Comparison of ENCODE assay signal across 18 cellular contexts in genomic region chr2:37098416-37099118, GRCh38.
"Had no signal": no experiment of that assay in that cellular context is flagged by ENCODE, and none has a peak within 500 bp of the region (broad histone marks: within the 10 kb centered on the region; RNA-seq: fewer than 3 reads in every experiment).

No MANE protein-coding gene starts in this region.

- DNase-seq: activated CD4-positive, alpha-beta T cell treated with anti-CD3 and anti-CD28 coated beads, Interleukin-2, amount 10 ng/mL, durations not matched to agents 7 days and 5 days; activated CD4-positive, CD25-positive, alpha-beta regulatory T cell treated with anti-CD3 and anti-CD28 coated beads, Interleukin-2, amount 50 U/mL, for 72 hours; activated CD8-positive, alpha-beta T cell treated with anti-CD3 and anti-CD28 coated beads for 36 hours; activated naive CD8-positive, alpha-beta T cell treated with anti-CD3 and anti-CD28 coated beads for 36 hours; activated T-cell treated with anti-CD3 and anti-CD28 coated beads, Interleukin-2, amount 50 U/mL, for 1 hour; effector CD4-positive, alpha-beta T cell; erythroblast; foreskin fibroblast; immature natural killer cell; left lung; natural killer cell; sigmoid colon; spleen; stimulated activated CD4-positive, alpha-beta T cell treated with anti-CD3 and anti-CD28 coated beads, Interleukin-4, amount 100 ng/mL, for 24 hours; stimulated activated naive CD4-positive, alpha-beta T cell treated with Interleukin-2 at 50 U/mL for 16 hours; upper lobe of right lung had no signal

- H3K27me3 ChIP-seq: left lung, sigmoid colon, spleen, upper lobe of right lung had no signal

- H3K4me3 ChIP-seq: left lung, lung, sigmoid colon, spleen, upper lobe of right lung had no signal

- H3K9me3 ChIP-seq: left lung, sigmoid colon, spleen, upper lobe of right lung had no signal

- H3K9me3 Mint-ChIP-seq: activated CD4-positive, alpha-beta T cell treated with anti-CD3 and anti-CD28 coated beads, Interleukin-2, amount 10 ng/mL, durations not matched to agents 7 days and 5 days; activated CD8-positive, alpha-beta T cell treated with anti-CD3 and anti-CD28 coated beads for 36 hours; activated naive CD8-positive, alpha-beta T cell treated with anti-CD3 and anti-CD28 coated beads for 36 hours; activated T-helper 17 cell treated with anti-CD3 and anti-CD28 coated beads, Interleukin-2, amount 50 U/mL, for 72 hours; immature natural killer cell; natural killer cell had no signal

- H3K4me3 Mint-ChIP-seq: activated CD4-positive, alpha-beta T cell treated with anti-CD3 and anti-CD28 coated beads, Interleukin-2, amount 10 ng/mL, durations not matched to agents 7 days and 5 days; activated CD8-positive, alpha-beta T cell treated with anti-CD3 and anti-CD28 coated beads for 36 hours; activated naive CD8-positive, alpha-beta T cell treated with anti-CD3 and anti-CD28 coated beads for 36 hours; activated T-helper 17 cell treated with anti-CD3 and anti-CD28 coated beads, Interleukin-2, amount 50 U/mL, for 72 hours; immature natural killer cell; natural killer cell had no signal

- H3K27ac Mint-ChIP-seq: activated CD4-positive, alpha-beta T cell treated with anti-CD3 and anti-CD28 coated beads, Interleukin-2, amount 10 ng/mL, durations not matched to agents 7 days and 5 days; activated T-helper 17 cell treated with anti-CD3 and anti-CD28 coated beads, Interleukin-2, amount 50 U/mL, for 72 hours had no signal

- H3K27me3 Mint-ChIP-seq: activated CD4-positive, alpha-beta T cell treated with anti-CD3 and anti-CD28 coated beads, Interleukin-2, amount 10 ng/mL, durations not matched to agents 7 days and 5 days; activated CD8-positive, alpha-beta T cell treated with anti-CD3 and anti-CD28 coated beads for 36 hours; activated naive CD8-positive, alpha-beta T cell treated with anti-CD3 and anti-CD28 coated beads for 36 hours; activated T-helper 17 cell treated with anti-CD3 and anti-CD28 coated beads, Interleukin-2, amount 50 U/mL, for 72 hours had no signal

- H3K4me1 ChIP-seq: left lung, sigmoid colon, spleen, upper lobe of right lung had no signal

- H3K4me1 Mint-ChIP-seq: activated CD4-positive, alpha-beta T cell treated with anti-CD3 and anti-CD28 coated beads, Interleukin-2, amount 10 ng/mL, durations not matched to agents 7 days and 5 days; activated naive CD8-positive, alpha-beta T cell treated with anti-CD3 and anti-CD28 coated beads for 36 hours; activated T-helper 17 cell treated with anti-CD3 and anti-CD28 coated beads, Interleukin-2, amount 50 U/mL, for 72 hours; immature natural killer cell had no signal

- H3K27ac ChIP-seq: left lung, sigmoid colon, upper lobe of right lung had no signal

- ATAC-seq: activated CD8-positive, alpha-beta T cell treated with anti-CD3 and anti-CD28 coated beads for 36 hours; activated T-helper 17 cell treated with anti-CD3 and anti-CD28 coated beads, Interleukin-2, amount 50 U/mL, for 72 hours; left lung; natural killer cell; upper lobe of right lung had no signal
